Comparison of ENCODE assay signal across 8 cellular contexts in genomic region chr2:109685453-109685852, GRCh38.
"Had no signal": no experiment of that assay in that cellular context is flagged by ENCODE, and none has a peak within 500 bp of the region (broad histone marks: within the 10 kb centered on the region; RNA-seq: fewer than 3 reads in every experiment).

No MANE protein-coding gene starts in this region.

- H3K9ac ChIP-seq: parathyroid adenoma had no signal

- ATAC-seq: foreskin keratinocyte, right cardiac atrium had no signal

- H3K27me3 ChIP-seq: ascending aorta, foreskin keratinocyte, suprapubic skin had no signal

- H3K4me1 ChIP-seq: foreskin keratinocyte, parathyroid adenoma had no signal

- H3K36me3 ChIP-seq: ascending aorta, suprapubic skin had no signal

- H3K9me3 ChIP-seq: ascending aorta, suprapubic skin had no signal

- DNase-seq: activated CD4-positive, alpha-beta memory T cell treated with anti-CD3 and anti-CD28 coated beads for 36 hours; activated naive CD4-positive, alpha-beta T cell; foreskin keratinocyte; right cardiac atrium; stimulated activated naive CD4-positive, alpha-beta T cell treated with Interleukin-2 at 50 U/mL for 16 hours had no signal

- H3K4me3 ChIP-seq: ascending aorta, suprapubic skin had no signal

- H3K27ac ChIP-seq: ascending aorta, foreskin keratinocyte, parathyroid adenoma, suprapubic skin had no signal
